ENCODE assay signal across 9 cellular contexts in genomic region chr10:31836569-31837406, GRCh38.
DNase-seq lines count a peak whose midpoint lies in the region; ATAC-seq, FAIRE-seq and TF ChIP-seq lines count a peak whose summit lies in the region.
"Had no signal": no experiment of that assay in that cellular context is flagged by ENCODE, and none has a peak within 500 bp of the region (broad histone marks: within the 10 kb centered on the region; RNA-seq: fewer than 3 reads in every experiment).

No MANE protein-coding gene starts in this region.

- no peak for TF ChIP-seq POLR2A in H54 (IDR thresholded peaks at IDR 0.05; ENCODE audit: low read depth, low read length)
- no peak for TF ChIP-seq POLR2A in Peyer's patch (IDR thresholded peaks at IDR 0.05)

- H3K4me3 ChIP-seq in Peyer's patch = no peak overlapping the region
- H3K4me3 ChIP-seq in fibroblast of mammary gland (ENCODE audit: control insufficient read depth, low read depth, low read length) = no peak overlapping the region
- H3K4me3 ChIP-seq: SK-N-MC had no signal

- H3K27me3 ChIP-seq in Peyer's patch = no peaks in the 10 kb centered on the region

- no peaks in the 10 kb centered on the region for H3K9me3 ChIP-seq in Peyer's patch

- peak; percentile 62 for DNase-seq in D341Med (ENCODE audit: low spot score)
- DNase-seq in H54 (ENCODE audit: insufficient read length, low spot score) = peak; percentile 9
- DNase-seq in Peyer's patch = no peak
- peak; percentile 57 for DNase-seq in fibroblast of mammary gland (ENCODE audit: low read depth)
- peak; percentile 41 for DNase-seq in renal cortical epithelial cell (ENCODE audit: low read depth)
- no peak for DNase-seq in effector CD4-positive, alpha-beta T cell

- H3K4me1 ChIP-seq in Peyer's patch = no peaks in the 10 kb centered on the region

- no peak overlapping the region for H3K27ac ChIP-seq in Peyer's patch
- H3K27ac ChIP-seq: SK-N-MC had no signal

- no peaks in the 10 kb centered on the region for H3K36me3 ChIP-seq in Peyer's patch

- peak in 4 of 6 experiments; percentile 41 to 48 (median 46) for TF ChIP-seq CTCF in Peyer's patch (IDR thresholded peaks at IDR 0.05)
- TF ChIP-seq CTCF in fibroblast of mammary gland (conservative IDR thresholded peaks at IDR 0.05; ENCODE audit: control insufficient read depth, insufficient read depth, low read depth, low read length) = peak; percentile 87

- ATAC-seq in HG02642 (IDR thresholded peaks at IDR 0.05; ENCODE audit: poor library complexity, unreplicated experiment) (no peak), GM18907 (IDR thresholded peaks at IDR 0.05; ENCODE audit: unreplicated experiment) (no peak)

- peak; percentile 88 for FAIRE-seq in H54 (lab: Jason Lieb, UNC)

Comparison
In these comparisons a context has a peak if more than half of its experiments do, and no peak if none do; other contexts are left out.
1. DNase-seq: peak in D341Med (single experiment), H54 (single experiment), fibroblast of mammary gland (single experiment) and renal cortical epithelial cell (single experiment); none in Peyer's patch (0 of 3) and effector CD4-positive, alpha-beta T cell (single experiment).